Comparison of ENCODE assay signal across 8 cellular contexts in genomic region chrX:52995974-52996304, GRCh38. TPM values are rescaled to one million over a fixed set of nuclear protein-coding genes. Genes with fewer than 3 reads are reported as not detected.
DNase-seq lines count a peak whose midpoint lies in the region; ATAC-seq and TF ChIP-seq lines count a peak whose summit lies in the region.

No MANE protein-coding gene starts in this region.

- peak overlapping the region; percentile 40 for H2AFZ ChIP-seq in fibroblast of lung (ENCODE audit: low read length)

- peak overlapping the region; percentile 11 for H3K4me2 ChIP-seq in fibroblast of lung (ENCODE audit: extremely low read depth, insufficient read depth, low read length)
- peak overlapping the region; percentile 87 for H3K4me2 ChIP-seq in skeletal muscle satellite cell (ENCODE audit: low read length)

- H3K4me1 ChIP-seq in RWPE2 (ENCODE audit: insufficient read depth, poor library complexity, severe bottlenecking), result no peaks in the 10 kb centered on the region
- H3K4me1 ChIP-seq in fibroblast of lung (ENCODE audit: control insufficient read depth, extremely low read depth, insufficient read depth, low read length), result no peaks in the 10 kb centered on the region
- H3K4me1 ChIP-seq in skeletal muscle satellite cell (ENCODE audit: control insufficient read depth, insufficient read depth, low read length), result peaks cover 6% of the 10 kb centered on the region

- intact Hi-C loops in sciatic nerve (cut with DNase I), result loop anchor here (5.0 kb wide), 1 partner anchor 56 kb away; no protein-coding TSS in a partner anchor

- H3K9ac ChIP-seq in fibroblast of lung (ENCODE audit: insufficient read depth, low read length) (no peak overlapping the region), skeletal muscle satellite cell (ENCODE audit: low read depth, low read length) (peak overlapping the region; percentile 97)

- peaks cover 13% of the 10 kb centered on the region for H3K79me2 ChIP-seq in fibroblast of lung (ENCODE audit: control insufficient read depth, insufficient read depth, low read length)

- no peaks in the 10 kb centered on the region for H4K20me1 ChIP-seq in fibroblast of lung (ENCODE audit: control insufficient read depth, extremely low read depth, insufficient read depth, low read length)

- H3K27ac ChIP-seq in RWPE2 (ENCODE audit: poor library complexity, severe bottlenecking) (peak overlapping the region; percentile 34), fibroblast of lung (ENCODE audit: insufficient read depth, low read length) (no peak overlapping the region)

- no peak for DNase-seq in RWPE2 (ENCODE audit: low spot score)
- no peak for DNase-seq in fibroblast of lung (ENCODE audit: low read depth in 2 of 2)
- no peak for DNase-seq in T1000 (lab: John Stamatoyannopoulos, UW)
- DNase-seq in sciatic nerve (ENCODE audit: low spot score), result no peak
- no peak for DNase-seq in T-helper 9 cell

- H3K4me3 ChIP-seq in RWPE2 (ENCODE audit: severe bottlenecking) (peak overlapping the region; percentile 63), fibroblast of lung (replicated peaks in 1 of 4; ENCODE audit: control extremely low read depth in 1 of 4, insufficient read depth in 1 of 4, low read depth in 3 of 4, low read length in 4 of 4) (peak overlapping the region in 2 of 4 experiments; percentile 67 to 79), skeletal muscle satellite cell (ENCODE audit: low read length) (peak overlapping the region; percentile 89)

- TF ChIP-seq CTCF in RWPE2 (IDR thresholded peaks at IDR 0.05; ENCODE audit: poor library complexity, severe bottlenecking) (peak; percentile 24), fibroblast of lung (conservative IDR thresholded peaks at IDR 0.05 in 1 of 2, IDR thresholded peaks at IDR 0.05 in 1 of 2; ENCODE audit: low read depth in 1 of 2, low read length in 2 of 2) (no peak)

- H3K27me3 ChIP-seq in RWPE2 (ENCODE audit: insufficient read depth, poor library complexity, severe bottlenecking) (no peaks in the 10 kb centered on the region), fibroblast of lung (ENCODE audit: control insufficient read depth, insufficient read depth, low read length) (no peaks in the 10 kb centered on the region), skeletal muscle satellite cell (ENCODE audit: control insufficient read depth, insufficient read depth, low read length) (peaks cover 12% of the 10 kb centered on the region)

- H3K9me3 ChIP-seq in RWPE2 (ENCODE audit: severe bottlenecking) (no peaks in the 10 kb centered on the region), fibroblast of lung (ENCODE audit: control insufficient read depth, insufficient read depth, low read depth, low read length) (no peaks in the 10 kb centered on the region), skeletal muscle satellite cell (replicated peaks; ENCODE audit: low read length) (no peaks in the 10 kb centered on the region)

- peak; percentile 1 for ATAC-seq in GM19035 (IDR thresholded peaks at IDR 0.05; ENCODE audit: unreplicated experiment)
- no peak for ATAC-seq in RWPE2 (ENCODE audit: low read depth)
- no peak for ATAC-seq in HG02798 (IDR thresholded peaks at IDR 0.05; ENCODE audit: poor library complexity, unreplicated experiment)
- ATAC-seq in sciatic nerve, result no peak

- H3K36me3 ChIP-seq in RWPE2 (ENCODE audit: low read depth), result no peaks in the 10 kb centered on the region
- no peaks in the 10 kb centered on the region for H3K36me3 ChIP-seq in fibroblast of lung (ENCODE audit: control insufficient read depth, insufficient read depth, low read length)
- no peaks in the 10 kb centered on the region for H3K36me3 ChIP-seq in skeletal muscle satellite cell (ENCODE audit: insufficient read depth, low read length)

RNA-seq across cellular contexts. Expression of gene FAM156A, which starts 37.6 kb away (rescaled TPM):
- 7.6 and 10.3 TPM in 2 replicates for total RNA-seq in fibroblast of lung
- 15.3 and 18.8 TPM in 2 replicates for polyA plus RNA-seq in fibroblast of lung
- 11.3 and 12.1 TPM in 2 replicates for polyA plus RNA-seq in fibroblast of lung (2012)
- polyA minus RNA-seq in fibroblast of lung (ENCODE audit: low replicate concordance), result 9.6 and 11.7 TPM in 2 replicates
- 12.9 and 17.9 TPM in 2 replicates for total RNA-seq in skeletal muscle satellite cell (2012; rRNA removed)
- total RNA-seq in sciatic nerve, result 30.1 TPM

RNA-seq across cellular contexts. Expression of gene GPR173, which starts 52.6 kb away (rescaled TPM):
- total RNA-seq in fibroblast of lung (2.3 and 5.6 TPM in 2 replicates), sciatic nerve (13.2 TPM)
- polyA plus RNA-seq in fibroblast of lung, result 3.9 and 4.0 TPM in 2 replicates
- 3.5 and 3.7 TPM in 2 replicates for polyA plus RNA-seq in fibroblast of lung (2012)
- polyA minus RNA-seq in fibroblast of lung (ENCODE audit: low replicate concordance), result 13.3 and 14.2 TPM in 2 replicates
- 2.0 and 3.1 TPM in 2 replicates for total RNA-seq in skeletal muscle satellite cell (2012; rRNA removed)
